Comparison of ENCODE assay signal across 15 cellular contexts in genomic region chr16:85594621-85595298, GRCh38.
"Had no signal": no experiment of that assay in that cellular context is flagged by ENCODE, and none has a peak within 500 bp of the region (broad histone marks: within the 10 kb centered on the region; RNA-seq: fewer than 3 reads in every experiment).

No MANE protein-coding gene starts in this region.

- H3K36me3 Mint-ChIP-seq: activated naive CD4-positive, alpha-beta T cell treated with anti-CD3 and anti-CD28 coated beads, Interleukin-2, amount 50 U/mL, for 72 hours; type B pancreatic cell had no signal

- H3K9me3 Mint-ChIP-seq: activated CD4-positive, alpha-beta T cell treated with anti-CD3 and anti-CD28 coated beads, Interleukin-2, amount 10 ng/mL, durations not matched to agents 7 days and 5 days; activated naive CD4-positive, alpha-beta T cell treated with anti-CD3 and anti-CD28 coated beads, Interleukin-2, amount 50 U/mL, for 72 hours; dendritic cell treated with granulocyte-macrophage colony-stimulating factor and Interleukin-4, amounts not matched to agents 40 ng/mL and 50 ng/mL, for 4 days; neural crest cell; T-helper 1 cell treated with Interleukin-12 subunit alpha and Interleukin-12 subunit beta and Interleukin-4 antibody, amounts not matched to agents 30 μg/mL and 1 μg/mL, for 36 hours; type B pancreatic cell had no signal

- H3K27ac Mint-ChIP-seq: activated CD4-positive, alpha-beta T cell treated with anti-CD3 and anti-CD28 coated beads, Interleukin-2, amount 10 ng/mL, durations not matched to agents 7 days and 5 days; activated naive CD4-positive, alpha-beta T cell treated with anti-CD3 and anti-CD28 coated beads, Interleukin-2, amount 50 U/mL, for 72 hours; dendritic cell treated with granulocyte-macrophage colony-stimulating factor and Interleukin-4, amounts not matched to agents 40 ng/mL and 50 ng/mL, for 4 days; T-helper 1 cell treated with Interleukin-12 subunit alpha and Interleukin-12 subunit beta and Interleukin-4 antibody, amounts not matched to agents 30 μg/mL and 1 μg/mL, for 36 hours; type B pancreatic cell had no signal

- H3K27me3 Mint-ChIP-seq: activated CD4-positive, alpha-beta T cell treated with anti-CD3 and anti-CD28 coated beads, Interleukin-2, amount 10 ng/mL, durations not matched to agents 7 days and 5 days; dendritic cell treated with granulocyte-macrophage colony-stimulating factor and Interleukin-4, amounts not matched to agents 40 ng/mL and 50 ng/mL, for 4 days; type B pancreatic cell had no signal

- H3K4me1 Mint-ChIP-seq: activated CD4-positive, alpha-beta T cell treated with anti-CD3 and anti-CD28 coated beads, Interleukin-2, amount 10 ng/mL, durations not matched to agents 7 days and 5 days had no signal

- H3K9me3 ChIP-seq: body of pancreas had no signal

- ATAC-seq: activated naive CD4-positive, alpha-beta T cell treated with anti-CD3 and anti-CD28 coated beads, Interleukin-2, amount 50 U/mL, for 72 hours; body of pancreas; left colon; SK-N-SH treated with all-trans-retinoic acid at 6 μM for 48 hours had no signal

- H3K4me3 Mint-ChIP-seq: activated CD4-positive, alpha-beta T cell treated with anti-CD3 and anti-CD28 coated beads, Interleukin-2, amount 10 ng/mL, durations not matched to agents 7 days and 5 days; dendritic cell treated with granulocyte-macrophage colony-stimulating factor and Interleukin-4, amounts not matched to agents 40 ng/mL and 50 ng/mL, for 4 days; neural crest cell; T-helper 1 cell treated with Interleukin-12 subunit alpha and Interleukin-12 subunit beta and Interleukin-4 antibody, amounts not matched to agents 30 μg/mL and 1 μg/mL, for 36 hours had no signal

- H3K27me3 ChIP-seq: body of pancreas had no signal

- H3K27ac ChIP-seq: body of pancreas, skin epidermis had no signal

- H3K4me3 ChIP-seq: body of pancreas, skin epidermis had no signal

- DNase-seq: activated CD4-positive, alpha-beta T cell treated with anti-CD3 and anti-CD28 coated beads, Interleukin-2, amount 10 ng/mL, durations not matched to agents 7 days and 5 days; activated CD4-positive, CD25-positive, alpha-beta regulatory T cell; activated effector memory CD4-positive, alpha-beta T cell treated with anti-CD3 and anti-CD28 coated beads, Interleukin-2, amount 50 U/mL, for 16 hours; activated T-cell treated with anti-CD3 and anti-CD28 coated beads for 4 hours; amniotic stem cell; body of pancreas; cerebellar nuclear complex; left colon had no signal
